8 cellular contexts compared by ENCODE assay signal in the genomic region with DNA sequence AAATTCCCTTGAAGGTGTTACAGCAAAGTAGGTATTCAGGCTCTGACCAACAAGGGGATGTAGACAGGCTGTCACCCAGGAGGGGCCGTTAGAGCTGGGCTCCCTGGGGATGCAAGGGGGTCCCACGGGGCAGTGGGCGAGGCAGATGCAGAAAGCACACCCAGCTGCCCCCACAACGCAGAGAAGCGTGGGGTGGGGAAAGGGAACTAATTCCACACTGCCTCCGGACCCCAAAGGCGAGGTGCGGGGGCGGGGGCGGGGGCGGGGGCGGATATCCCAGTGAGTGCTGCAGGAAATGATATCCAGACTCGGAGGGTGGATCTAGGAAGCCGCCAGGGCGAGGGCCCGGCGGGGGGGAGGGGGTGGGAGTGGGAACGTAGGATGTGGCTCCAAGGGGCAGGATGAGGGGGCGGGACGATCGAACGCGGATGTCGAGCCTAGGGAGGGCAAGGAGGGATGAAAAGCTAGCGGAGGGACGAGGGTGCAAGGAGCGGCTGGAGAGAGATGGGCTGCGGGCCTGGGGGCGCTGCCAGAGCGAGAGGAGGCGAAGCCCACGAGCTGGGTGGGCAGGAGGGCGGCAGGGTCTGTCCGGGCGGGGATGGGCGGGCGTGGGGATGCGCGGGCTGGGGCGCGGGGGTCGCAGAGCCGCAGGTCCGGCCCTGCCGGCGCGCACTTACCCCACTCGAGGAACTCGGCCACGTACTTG. TPM values are rescaled to one million over a fixed set of nuclear protein-coding genes. Genes with fewer than 3 reads are reported as not detected.
DNase-seq lines count a peak whose midpoint lies in the region; ATAC-seq and TF ChIP-seq lines count a peak whose summit lies in the region.

No MANE protein-coding gene starts in this region.

- no peaks in the 10 kb centered on the region for H3K36me3 Mint-ChIP-seq in CD4-positive, alpha-beta T cell (ENCODE audit: low read depth)

- H3K9ac ChIP-seq in mucosa of stomach (ENCODE audit: low read length): peak overlapping the region; percentile 65

- no peaks in the 10 kb centered on the region for H3K9me3 Mint-ChIP-seq in CD4-positive, alpha-beta T cell

- H3K27me3 ChIP-seq in CD4-positive, alpha-beta T cell (ENCODE audit: control insufficient read depth, insufficient read depth, low read length): peaks cover 12% of the 10 kb centered on the region
- no peaks in the 10 kb centered on the region for H3K27me3 ChIP-seq in RWPE2 (ENCODE audit: insufficient read depth, poor library complexity, severe bottlenecking)
- no peaks in the 10 kb centered on the region for H3K27me3 ChIP-seq in mucosa of stomach (ENCODE audit: control insufficient read depth, insufficient read depth, low read length)

- H3K27me3 Mint-ChIP-seq in CD4-positive, alpha-beta T cell: peaks cover 15% of the 10 kb centered on the region

- H3K4me3 ChIP-seq in HEK293 (ENCODE audit: low read depth, low read length): peak overlapping the region; percentile 97
- peak overlapping the region; percentile 80 for H3K4me3 ChIP-seq in RWPE2 (ENCODE audit: severe bottlenecking)
- H3K4me3 ChIP-seq in epithelial cell of esophagus (ENCODE audit: low read length): peak overlapping the region; percentile 70
- H3K4me3 ChIP-seq in mucosa of stomach (ENCODE audit: low read length): peak overlapping the region; percentile 45

- intact Hi-C loops in CD4-positive, alpha-beta T cell (cut with DNase I, micrococcal nuclease): loop anchor here in 1 of 2 experiments (1.0 to 5.0 kb wide), 3 partner anchors 18 to 279 kb away; partner anchors contain the start of gene TRAF3

- peak overlapping the region; percentile 88 for H3K4me3 Mint-ChIP-seq in CD4-positive, alpha-beta T cell

- H3K4me1 ChIP-seq in HEK293 (ENCODE audit: control insufficient read depth, insufficient read depth, low read length) (peaks cover 9% of the 10 kb centered on the region; the same call in 1 of the 2 replicates), RWPE2 (ENCODE audit: insufficient read depth, poor library complexity, severe bottlenecking) (peaks cover 12% of the 10 kb centered on the region), mucosa of stomach (ENCODE audit: control insufficient read depth, insufficient read depth, low read length) (peaks cover 18% of the 10 kb centered on the region)

- CTCF ChIA-PET in CD4-positive, alpha-beta T cell (lab: Charles Lee): interaction anchor here (1.1 kb wide), 1 partner anchor 8 kb away, joined by 4 read pairs; no protein-coding TSS in a partner anchor
- CTCF ChIA-PET in HEK293 (lab: Yijun Ruan, JAX): interaction anchor here (1.4 kb wide), 1 partner anchor 18 kb away, joined by 4 read pairs; no protein-coding TSS in a partner anchor

- no peak for ATAC-seq in CD4-positive, alpha-beta T cell (ENCODE audit: poor library complexity)
- ATAC-seq in RWPE2 (ENCODE audit: low read depth) (peak; percentile 38), HG03354 (IDR thresholded peaks at IDR 0.05; ENCODE audit: poor library complexity, severe bottlenecking, unreplicated experiment) (no peak)

- H3K27ac Mint-ChIP-seq in CD4-positive, alpha-beta T cell: peak overlapping the region; percentile 3

- H3K4me1 Mint-ChIP-seq in CD4-positive, alpha-beta T cell (ENCODE audit: low read depth): peaks cover 11% of the 10 kb centered on the region

- POLR2A ChIA-PET in CD4-positive, alpha-beta T cell (lab: Charles Lee): no interaction called here
- POLR2A ChIA-PET in HEK293 (lab: Yijun Ruan, JAX): interaction anchor here (0.7 to 0.9 kb wide), 2 partner anchors 13 to 80 kb away, joined by 3 to 4 read pairs; no protein-coding TSS in a partner anchor

- TF ChIP-seq CTCF in CD4-positive, alpha-beta T cell (IDR thresholded peaks at IDR 0.05): no peak
- no peak for TF ChIP-seq CTCF in HEK293 (tag by site-specific recombination; IDR thresholded peaks at IDR 0.05)
- no peak for TF ChIP-seq CTCF in RWPE2 (IDR thresholded peaks at IDR 0.05; ENCODE audit: poor library complexity, severe bottlenecking)
- no peak for TF ChIP-seq CTCF in epithelial cell of esophagus (IDR thresholded peaks at IDR 0.05; ENCODE audit: insufficient read depth, low read depth, low read length, missing control alignments)

- no peaks in the 10 kb centered on the region for H3K36me3 ChIP-seq in HEK293 (ENCODE audit: control insufficient read depth in 2 of 2, insufficient read depth in 1 of 2, low read length in 2 of 2)
- peaks cover 14% of the 10 kb centered on the region for H3K36me3 ChIP-seq in RWPE2 (ENCODE audit: low read depth)
- H3K36me3 ChIP-seq in mucosa of stomach (ENCODE audit: control insufficient read depth, insufficient read depth, low read length): no peaks in the 10 kb centered on the region

- DNase-seq in CD4-positive, alpha-beta T cell: no peak
- DNase-seq in RWPE2 (ENCODE audit: low spot score) (peak; percentile 87), epithelial cell of esophagus (ENCODE audit: low read depth) (peak; percentile 49), mesenteric fat pad (ENCODE audit: low spot score) (no peak), Ammon's horn (ENCODE audit: low spot score) (no peak)

- H3K9me3 ChIP-seq in CD4-positive, alpha-beta T cell (ENCODE audit: control insufficient read depth, low read length): no peaks in the 10 kb centered on the region
- H3K9me3 ChIP-seq in HEK293 (ENCODE audit: control insufficient read depth, insufficient read depth, low read depth, low read length) (no peaks in the 10 kb centered on the region), RWPE2 (ENCODE audit: severe bottlenecking) (no peaks in the 10 kb centered on the region), mucosa of stomach (ENCODE audit: control insufficient read depth, low read length) (no peaks in the 10 kb centered on the region)

- H3K27ac ChIP-seq in CD4-positive, alpha-beta T cell (ENCODE audit: low read depth, low read length): no peak overlapping the region
- peak overlapping the region; percentile 92 for H3K27ac ChIP-seq in HEK293 (ENCODE audit: extremely low read depth, low read depth, low read length)
- peak overlapping the region; percentile 80 for H3K27ac ChIP-seq in RWPE2 (ENCODE audit: poor library complexity, severe bottlenecking)

TF ChIP-seq in HEK293, 187 proteins besides CTCF, POLR2A, EP300 and RAD21 (continues in another document):
- no peak for TF ChIP-seq ZNF558 (tag by site-specific recombination; IDR thresholded peaks at IDR 0.05)
- TF ChIP-seq ZNF148 (tag by site-specific recombination; IDR thresholded peaks at IDR 0.05; ENCODE audit: borderline replicate concordance): no peak
- TF ChIP-seq ZNF701 (tag by site-specific recombination; IDR thresholded peaks at IDR 0.05): no peak
- no peak for TF ChIP-seq SCRT2 (tag by site-specific recombination; IDR thresholded peaks at IDR 0.05)
- TF ChIP-seq ZNF48 (tag by site-specific recombination; IDR thresholded peaks at IDR 0.05): no peak
- no peak for TF ChIP-seq GFI1B (tag by site-specific recombination; IDR thresholded peaks at IDR 0.05)
- no peak for TF ChIP-seq ZXDB (tag by site-specific recombination; IDR thresholded peaks at IDR 0.05)
- no peak for TF ChIP-seq ZNF660 (tag by site-specific recombination; IDR thresholded peaks at IDR 0.05)
- no peak for TF ChIP-seq ZNF521 (tag by site-specific recombination; IDR thresholded peaks at IDR 0.05)
- TF ChIP-seq ZNF146 (tag by site-specific recombination; IDR thresholded peaks at IDR 0.05): no peak
- no peak for TF ChIP-seq ZBTB6 (tag by site-specific recombination; IDR thresholded peaks at IDR 0.05)
- TF ChIP-seq ZNF785 (tag by site-specific recombination; IDR thresholded peaks at IDR 0.05): no peak
- no peak for TF ChIP-seq ZNF768 (tag by site-specific recombination; IDR thresholded peaks at IDR 0.05)
- TF ChIP-seq ZNF488 (tag by site-specific recombination; IDR thresholded peaks at IDR 0.05): no peak
- TF ChIP-seq MZF1 (tag by site-specific recombination; IDR thresholded peaks at IDR 0.05; ENCODE audit: borderline replicate concordance): no peak

RNA-seq across cellular contexts. Expression of gene CDC42BPB, which starts 0.9 kb away (rescaled TPM):
- 1 to 10 TPM; 6.6 to 7.6 TPM for total RNA-seq in CD4-positive, alpha-beta T cell
- 99.6 TPM for total RNA-seq in mesenteric fat pad

RNA-seq across cellular contexts. Expression of gene LBHD2, which starts 27.5 kb away (rescaled TPM):
- not detected for total RNA-seq in CD4-positive, alpha-beta T cell
- total RNA-seq in mesenteric fat pad: 3.1 TPM

RNA-seq across cellular contexts. Expression of gene EXOC3L4, which starts 38.0 kb away (rescaled TPM):
- not detected for total RNA-seq in CD4-positive, alpha-beta T cell
- total RNA-seq in mesenteric fat pad: 2.0 TPM

Comparison
In these comparisons a context has a peak if more than half of its experiments do, and no peak if none do; other contexts are left out.
1. DNase-seq: peak in RWPE2 (single experiment) and epithelial cell of esophagus (single experiment); none in CD4-positive, alpha-beta T cell (0 of 10), mesenteric fat pad (single experiment) and Ammon's horn (single experiment).
2. H3K4me3 ChIP-seq: peak in every context shown above with its lines; median percentile 97 in HEK293; 80 in RWPE2; 70 in epithelial cell of esophagus; 45 in mucosa of stomach.
3. RNA of gene CDC42BPB, which starts 0.9 kb away (total RNA-seq): 99.6 TPM in mesenteric fat pad (single experiment); 6.6 to 7.6 TPM in CD4-positive, alpha-beta T cell; every median in the first group is over 10 times any median in the second.